In the genomic region with DNA sequence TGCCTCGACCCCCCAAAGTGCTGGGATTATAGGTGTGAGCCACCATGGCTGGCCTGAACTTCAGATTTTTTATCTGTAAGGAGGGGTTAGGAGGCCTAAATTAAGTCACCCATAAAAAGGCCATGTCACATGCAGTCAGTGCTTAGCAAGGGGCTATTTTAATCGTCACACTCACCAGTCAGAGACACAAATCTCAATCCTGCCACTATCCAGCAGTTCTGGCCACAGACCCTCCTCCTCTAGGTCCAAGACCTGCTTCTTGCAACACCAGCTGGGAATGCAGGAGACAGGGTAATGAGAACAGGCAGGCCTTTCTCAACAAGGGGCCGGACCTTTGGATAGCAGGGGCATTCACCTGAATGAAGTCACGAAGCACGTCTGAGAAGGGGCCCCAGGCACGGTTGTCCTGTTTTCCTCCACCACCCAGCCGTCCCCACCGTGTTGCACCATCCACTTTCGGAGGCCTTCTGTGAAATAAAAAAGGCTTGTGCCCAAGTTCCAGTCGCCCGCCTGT, we compare ENCODE assay signal across 1 cellular context.
TF ChIP-seq lines count a peak whose summit lies in the region.

No MANE protein-coding gene starts in this region.

TF ChIP-seq in HepG2, 621 proteins besides CTCF, POLR2A, EP300 and RAD21 (continued from another document):
- TF ChIP-seq TBL1XR1 (IDR thresholded peaks at IDR 0.05; ENCODE audit: borderline replicate concordance, low read length, partially characterized antibody) (no peak), ZNF709 (CRISPR knock-in tag; IDR thresholded peaks at IDR 0.05) (0 out of 2 replicates have a peak, but pooled peaks have one; percentile 31), ZNF274 (CRISPR knock-in tag; IDR thresholded peaks at IDR 0.05) (no peak), SP1 (IDR thresholded peaks at IDR 0.05) (no peak), SP1 (CRISPR knock-in tag; IDR thresholded peaks at IDR 0.05) (peak; percentile 33; the same call in 1 of the 2 replicates), ZNF296 (CRISPR knock-in tag; conservative IDR thresholded peaks at IDR 0.05) (no peak), POLR2AphosphoS5 (IDR thresholded peaks at IDR 0.05; ENCODE audit: low read depth, low read length) (peak; percentile 51; the same call in 1 of the 2 replicates), RARA (CRISPR knock-in tag; IDR thresholded peaks at IDR 0.05) (no peak), ZNF878 (CRISPR knock-in tag; IDR thresholded peaks at IDR 0.05) (no peak), ZNF572 (CRISPR knock-in tag; IDR thresholded peaks at IDR 0.05) (no peak), MAF1 (CRISPR knock-in tag; IDR thresholded peaks at IDR 0.05; ENCODE audit: borderline replicate concordance) (no peak), MTF2 (CRISPR knock-in tag; IDR thresholded peaks at IDR 0.05; ENCODE audit: borderline replicate concordance) (no peak), SMAD3 (CRISPR knock-in tag; IDR thresholded peaks at IDR 0.05) (no peak), PHF21A (CRISPR knock-in tag; IDR thresholded peaks at IDR 0.05) (peak; percentile 45; the same call in 1 of the 2 replicates), SRSF9 (IDR thresholded peaks at IDR 0.05; ENCODE audit: borderline replicate concordance, insufficient read depth, low read depth, low read length, poor library complexity, severe bottlenecking) (no peak), ZNF543 (CRISPR knock-in tag; IDR thresholded peaks at IDR 0.05) (no peak), ZFP41 (CRISPR knock-in tag; IDR thresholded peaks at IDR 0.05; ENCODE audit: borderline replicate concordance) (no peak), SRSF1 (optimal IDR thresholded peaks at IDR 0.05; ENCODE audit: low read depth, low read length) (no peak), SNRNP70 (IDR thresholded peaks at IDR 0.05; ENCODE audit: low read depth, low read length) (no peak), NFYC (CRISPR knock-in tag; IDR thresholded peaks at IDR 0.05) (no peak), THAP11 (CRISPR knock-in tag; IDR thresholded peaks at IDR 0.05) (0 out of 2 replicates have a peak, but pooled peaks have one; percentile 9)
- TF ChIP-seq, protein P1, sequence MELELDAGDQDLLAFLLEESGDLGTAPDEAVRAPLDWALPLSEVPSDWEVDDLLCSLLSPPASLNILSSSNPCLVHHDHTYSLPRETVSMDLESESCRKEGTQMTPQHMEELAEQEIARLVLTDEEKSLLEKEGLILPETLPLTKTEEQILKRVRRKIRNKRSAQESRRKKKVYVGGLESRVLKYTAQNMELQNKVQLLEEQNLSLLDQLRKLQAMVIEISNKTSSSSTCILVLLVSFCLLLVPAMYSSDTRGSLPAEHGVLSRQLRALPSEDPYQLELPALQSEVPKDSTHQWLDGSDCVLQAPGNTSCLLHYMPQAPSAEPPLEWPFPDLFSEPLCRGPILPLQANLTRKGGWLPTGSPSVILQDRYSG (CRISPR knock-in tag; IDR thresholded peaks at IDR 0.05) = no peak
- TF ChIP-seq, protein P2, sequence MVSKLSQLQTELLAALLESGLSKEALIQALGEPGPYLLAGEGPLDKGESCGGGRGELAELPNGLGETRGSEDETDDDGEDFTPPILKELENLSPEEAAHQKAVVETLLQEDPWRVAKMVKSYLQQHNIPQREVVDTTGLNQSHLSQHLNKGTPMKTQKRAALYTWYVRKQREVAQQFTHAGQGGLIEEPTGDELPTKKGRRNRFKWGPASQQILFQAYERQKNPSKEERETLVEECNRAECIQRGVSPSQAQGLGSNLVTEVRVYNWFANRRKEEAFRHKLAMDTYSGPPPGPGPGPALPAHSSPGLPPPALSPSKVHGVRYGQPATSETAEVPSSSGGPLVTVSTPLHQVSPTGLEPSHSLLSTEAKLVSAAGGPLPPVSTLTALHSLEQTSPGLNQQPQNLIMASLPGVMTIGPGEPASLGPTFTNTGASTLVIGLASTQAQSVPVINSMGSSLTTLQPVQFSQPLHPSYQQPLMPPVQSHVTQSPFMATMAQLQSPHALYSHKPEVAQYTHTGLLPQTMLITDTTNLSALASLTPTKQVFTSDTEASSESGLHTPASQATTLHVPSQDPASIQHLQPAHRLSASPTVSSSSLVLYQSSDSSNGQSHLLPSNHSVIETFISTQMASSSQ (IDR thresholded peaks at IDR 0.05; ENCODE audit: low read depth) = no peak
- TF ChIP-seq, protein P2 (CRISPR knock-in tag; IDR thresholded peaks at IDR 0.05; ENCODE audit: borderline replicate concordance) = no peak
- TF ChIP-seq, protein P3, sequence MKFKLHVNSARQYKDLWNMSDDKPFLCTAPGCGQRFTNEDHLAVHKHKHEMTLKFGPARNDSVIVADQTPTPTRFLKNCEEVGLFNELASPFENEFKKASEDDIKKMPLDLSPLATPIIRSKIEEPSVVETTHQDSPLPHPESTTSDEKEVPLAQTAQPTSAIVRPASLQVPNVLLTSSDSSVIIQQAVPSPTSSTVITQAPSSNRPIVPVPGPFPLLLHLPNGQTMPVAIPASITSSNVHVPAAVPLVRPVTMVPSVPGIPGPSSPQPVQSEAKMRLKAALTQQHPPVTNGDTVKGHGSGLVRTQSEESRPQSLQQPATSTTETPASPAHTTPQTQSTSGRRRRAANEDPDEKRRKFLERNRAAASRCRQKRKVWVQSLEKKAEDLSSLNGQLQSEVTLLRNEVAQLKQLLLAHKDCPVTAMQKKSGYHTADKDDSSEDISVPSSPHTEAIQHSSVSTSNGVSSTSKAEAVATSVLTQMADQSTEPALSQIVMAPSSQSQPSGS (CRISPR knock-in tag; IDR thresholded peaks at IDR 0.05) = no peak
- TF ChIP-seq, protein P4, sequence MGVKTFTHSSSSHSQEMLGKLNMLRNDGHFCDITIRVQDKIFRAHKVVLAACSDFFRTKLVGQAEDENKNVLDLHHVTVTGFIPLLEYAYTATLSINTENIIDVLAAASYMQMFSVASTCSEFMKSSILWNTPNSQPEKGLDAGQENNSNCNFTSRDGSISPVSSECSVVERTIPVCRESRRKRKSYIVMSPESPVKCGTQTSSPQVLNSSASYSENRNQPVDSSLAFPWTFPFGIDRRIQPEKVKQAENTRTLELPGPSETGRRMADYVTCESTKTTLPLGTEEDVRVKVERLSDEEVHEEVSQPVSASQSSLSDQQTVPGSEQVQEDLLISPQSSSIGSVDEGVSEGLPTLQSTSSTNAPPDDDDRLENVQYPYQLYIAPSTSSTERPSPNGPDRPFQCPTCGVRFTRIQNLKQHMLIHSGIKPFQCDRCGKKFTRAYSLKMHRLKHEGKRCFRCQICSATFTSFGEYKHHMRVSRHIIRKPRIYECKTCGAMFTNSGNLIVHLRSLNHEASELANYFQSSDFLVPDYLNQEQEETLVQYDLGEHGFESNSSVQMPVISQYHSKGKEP (CRISPR knock-in tag; IDR thresholded peaks at IDR 0.05) = no peak
- TF ChIP-seq, protein P5, sequence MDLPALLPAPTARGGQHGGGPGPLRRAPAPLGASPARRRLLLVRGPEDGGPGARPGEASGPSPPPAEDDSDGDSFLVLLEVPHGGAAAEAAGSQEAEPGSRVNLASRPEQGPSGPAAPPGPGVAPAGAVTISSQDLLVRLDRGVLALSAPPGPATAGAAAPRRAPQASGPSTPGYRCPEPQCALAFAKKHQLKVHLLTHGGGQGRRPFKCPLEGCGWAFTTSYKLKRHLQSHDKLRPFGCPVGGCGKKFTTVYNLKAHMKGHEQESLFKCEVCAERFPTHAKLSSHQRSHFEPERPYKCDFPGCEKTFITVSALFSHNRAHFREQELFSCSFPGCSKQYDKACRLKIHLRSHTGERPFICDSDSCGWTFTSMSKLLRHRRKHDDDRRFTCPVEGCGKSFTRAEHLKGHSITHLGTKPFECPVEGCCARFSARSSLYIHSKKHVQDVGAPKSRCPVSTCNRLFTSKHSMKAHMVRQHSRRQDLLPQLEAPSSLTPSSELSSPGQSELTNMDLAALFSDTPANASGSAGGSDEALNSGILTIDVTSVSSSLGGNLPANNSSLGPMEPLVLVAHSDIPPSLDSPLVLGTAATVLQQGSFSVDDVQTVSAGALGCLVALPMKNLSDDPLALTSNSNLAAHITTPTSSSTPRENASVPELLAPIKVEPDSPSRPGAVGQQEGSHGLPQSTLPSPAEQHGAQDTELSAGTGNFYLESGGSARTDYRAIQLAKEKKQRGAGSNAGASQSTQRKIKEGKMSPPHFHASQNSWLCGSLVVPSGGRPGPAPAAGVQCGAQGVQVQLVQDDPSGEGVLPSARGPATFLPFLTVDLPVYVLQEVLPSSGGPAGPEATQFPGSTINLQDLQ (CRISPR knock-in tag; IDR thresholded peaks at IDR 0.05) = no peak
- TF ChIP-seq, protein P6, sequence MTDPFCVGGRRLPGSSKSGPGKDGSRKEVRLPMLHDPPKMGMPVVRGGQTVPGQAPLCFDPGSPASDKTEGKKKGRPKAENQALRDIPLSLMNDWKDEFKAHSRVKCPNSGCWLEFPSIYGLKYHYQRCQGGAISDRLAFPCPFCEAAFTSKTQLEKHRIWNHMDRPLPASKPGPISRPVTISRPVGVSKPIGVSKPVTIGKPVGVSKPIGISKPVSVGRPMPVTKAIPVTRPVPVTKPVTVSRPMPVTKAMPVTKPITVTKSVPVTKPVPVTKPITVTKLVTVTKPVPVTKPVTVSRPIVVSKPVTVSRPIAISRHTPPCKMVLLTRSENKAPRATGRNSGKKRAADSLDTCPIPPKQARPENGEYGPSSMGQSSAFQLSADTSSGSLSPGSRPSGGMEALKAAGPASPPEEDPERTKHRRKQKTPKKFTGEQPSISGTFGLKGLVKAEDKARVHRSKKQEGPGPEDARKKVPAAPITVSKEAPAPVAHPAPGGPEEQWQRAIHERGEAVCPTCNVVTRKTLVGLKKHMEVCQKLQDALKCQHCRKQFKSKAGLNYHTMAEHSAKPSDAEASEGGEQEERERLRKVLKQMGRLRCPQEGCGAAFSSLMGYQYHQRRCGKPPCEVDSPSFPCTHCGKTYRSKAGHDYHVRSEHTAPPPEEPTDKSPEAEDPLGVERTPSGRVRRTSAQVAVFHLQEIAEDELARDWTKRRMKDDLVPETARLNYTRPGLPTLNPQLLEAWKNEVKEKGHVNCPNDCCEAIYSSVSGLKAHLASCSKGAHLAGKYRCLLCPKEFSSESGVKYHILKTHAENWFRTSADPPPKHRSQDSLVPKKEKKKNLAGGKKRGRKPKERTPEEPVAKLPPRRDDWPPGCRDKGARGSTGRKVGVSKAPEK (CRISPR knock-in tag; IDR thresholded peaks at IDR 0.05; ENCODE audit: borderline replicate concordance) = no peak
- TF ChIP-seq, protein P7, sequence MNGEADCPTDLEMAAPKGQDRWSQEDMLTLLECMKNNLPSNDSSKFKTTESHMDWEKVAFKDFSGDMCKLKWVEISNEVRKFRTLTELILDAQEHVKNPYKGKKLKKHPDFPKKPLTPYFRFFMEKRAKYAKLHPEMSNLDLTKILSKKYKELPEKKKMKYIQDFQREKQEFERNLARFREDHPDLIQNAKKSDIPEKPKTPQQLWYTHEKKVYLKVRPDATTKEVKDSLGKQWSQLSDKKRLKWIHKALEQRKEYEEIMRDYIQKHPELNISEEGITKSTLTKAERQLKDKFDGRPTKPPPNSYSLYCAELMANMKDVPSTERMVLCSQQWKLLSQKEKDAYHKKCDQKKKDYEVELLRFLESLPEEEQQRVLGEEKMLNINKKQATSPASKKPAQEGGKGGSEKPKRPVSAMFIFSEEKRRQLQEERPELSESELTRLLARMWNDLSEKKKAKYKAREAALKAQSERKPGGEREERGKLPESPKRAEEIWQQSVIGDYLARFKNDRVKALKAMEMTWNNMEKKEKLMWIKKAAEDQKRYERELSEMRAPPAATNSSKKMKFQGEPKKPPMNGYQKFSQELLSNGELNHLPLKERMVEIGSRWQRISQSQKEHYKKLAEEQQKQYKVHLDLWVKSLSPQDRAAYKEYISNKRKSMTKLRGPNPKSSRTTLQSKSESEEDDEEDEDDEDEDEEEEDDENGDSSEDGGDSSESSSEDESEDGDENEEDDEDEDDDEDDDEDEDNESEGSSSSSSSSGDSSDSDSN (CRISPR knock-in tag; IDR thresholded peaks at IDR 0.05) = no peak
